1 cellular context compared by ENCODE assay signal in the genomic region with DNA sequence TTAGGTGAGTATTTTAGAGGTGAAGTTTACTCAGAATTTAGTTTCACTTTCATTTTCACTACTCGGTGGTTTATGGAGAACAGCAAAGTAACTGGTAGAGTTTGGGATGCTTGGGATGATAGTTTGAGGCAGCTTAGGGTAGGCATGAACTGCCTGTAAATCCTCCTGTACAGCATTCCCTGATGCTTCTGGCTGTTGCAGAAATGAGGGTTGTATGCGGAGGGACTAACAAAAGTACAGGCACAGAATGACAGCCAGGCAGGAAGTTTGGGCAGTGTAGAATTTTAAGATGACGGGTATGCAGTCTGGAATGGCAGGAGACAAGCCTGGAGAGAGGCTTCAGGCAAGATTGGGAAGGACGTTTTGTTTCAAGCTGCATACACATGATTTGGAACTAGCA.
TF ChIP-seq lines count a peak whose summit lies in the region.

No MANE protein-coding gene starts in this region.

TF ChIP-seq in A549, 52 proteins besides CTCF, POLR2A, EP300 and RAD21 (continued from another document):
- TF ChIP-seq REST (IDR thresholded peaks at IDR 0.05) (no peak), GATA3 (IDR thresholded peaks at IDR 0.05; ENCODE audit: borderline replicate concordance) (no peak), JUNB (IDR thresholded peaks at IDR 0.05) (no peak)
